Comparison of ENCODE assay signal across 7 cellular contexts in the genomic region with DNA sequence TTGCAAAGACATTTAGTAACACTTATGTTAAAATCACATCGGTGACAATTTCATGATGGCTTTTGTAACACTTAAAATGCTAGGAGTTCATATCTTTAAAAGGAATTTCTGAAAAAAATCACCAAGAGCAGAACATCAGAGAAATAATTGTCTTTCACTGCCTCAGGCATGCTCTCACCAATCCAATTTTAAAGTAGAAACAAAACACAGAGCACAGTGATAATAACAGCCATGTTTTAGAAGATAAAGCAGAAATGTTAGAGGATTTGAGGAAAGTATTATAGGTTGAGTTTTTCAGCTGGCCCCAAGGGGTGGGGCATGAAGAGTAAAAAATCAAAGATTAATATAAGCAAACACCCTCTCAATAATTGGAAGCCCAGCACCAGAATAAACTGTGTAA.
"Had no signal": no experiment of that assay in that cellular context is flagged by ENCODE, and none has a peak within 500 bp of the region (broad histone marks: within the 10 kb centered on the region; RNA-seq: fewer than 3 reads in every experiment).

No MANE protein-coding gene starts in this region.

- ATAC-seq: HepG2, K562 had no signal

- FAIRE-seq: HepG2, HTR-8/SVneo, K562 had no signal

- DNase-seq: IMR-90, KBM-7, KG1 had no signal

- H3K4me3 ChIP-seq: K562 had no signal

- H3K27ac ChIP-seq: HL-60 had no signal
